ENCODE assay signal across 19 cellular contexts in genomic region chr2:146853741-146854444, GRCh38.
DNase-seq lines count a peak whose midpoint lies in the region; ATAC-seq and TF ChIP-seq lines count a peak whose summit lies in the region.
"Had no signal": no experiment of that assay in that cellular context is flagged by ENCODE, and none has a peak within 500 bp of the region (broad histone marks: within the 10 kb centered on the region; RNA-seq: fewer than 3 reads in every experiment).

No MANE protein-coding gene starts in this region.

- WGBS in suprapubic skin, result 89% methylated on average over 2 of the region's 2 CpGs

- no peaks in the 10 kb centered on the region for H3K36me3 ChIP-seq in PC-3 (ENCODE audit: low read depth, low read length)
- H3K36me3 ChIP-seq in fibroblast of lung (ENCODE audit: control insufficient read depth, insufficient read depth, low read length), result no peaks in the 10 kb centered on the region
- no peaks in the 10 kb centered on the region for H3K36me3 ChIP-seq in suprapubic skin
- H3K36me3 ChIP-seq: cardiac muscle cell had no signal

- H3K9me3 ChIP-seq in PC-3 (ENCODE audit: low read length) (no peaks in the 10 kb centered on the region), fibroblast of lung (ENCODE audit: control insufficient read depth, insufficient read depth, low read depth, low read length) (no peaks in the 10 kb centered on the region), suprapubic skin (no peaks in the 10 kb centered on the region)

- no peaks in the 10 kb centered on the region for H3K9me3 Mint-ChIP-seq in activated CD4-positive, alpha-beta T cell treated with anti-CD3 and anti-CD28 coated beads for 36 hours (ENCODE audit: low read depth)
- H3K9me3 Mint-ChIP-seq: activated naive CD4-positive, alpha-beta T cell treated with anti-CD3 and anti-CD28 coated beads, Interleukin-2, amount 10 ng/mL, durations not matched to agents 7 days and 5 days had no signal

- TF ChIP-seq CTCF in PC-3 (conservative IDR thresholded peaks at IDR 0.05; ENCODE audit: low read depth, low read length) (no peak), fibroblast of lung (conservative IDR thresholded peaks at IDR 0.05 in 1 of 2, IDR thresholded peaks at IDR 0.05 in 1 of 2; ENCODE audit: low read depth in 1 of 2, low read length in 2 of 2) (no peak), suprapubic skin (IDR thresholded peaks at IDR 0.05) (no peak)

- H2AFZ ChIP-seq in PC-3 (ENCODE audit: low read length) (no peak overlapping the region), fibroblast of lung (ENCODE audit: low read length) (no peak overlapping the region)

- no peaks in the 10 kb centered on the region for H3F3A ChIP-seq in PC-3 (ENCODE audit: low read length, unreplicated experiment)

- H3K9ac ChIP-seq in PC-3 (ENCODE audit: low read length) (no peak overlapping the region), fibroblast of lung (ENCODE audit: insufficient read depth, low read length) (no peak overlapping the region)

- no peak overlapping the region for H3K27ac ChIP-seq in PC-3 (ENCODE audit: low read length)
- H3K27ac ChIP-seq in fibroblast of lung (ENCODE audit: insufficient read depth, low read length), result no peak overlapping the region
- H3K27ac ChIP-seq in suprapubic skin, result no peak overlapping the region
- H3K27ac ChIP-seq: cardiac muscle cell, SK-N-MC had no signal

- intact Hi-C loops in PC-3 (cut with micrococcal nuclease), result no loop called here
- intact Hi-C loops in activated CD4-positive, alpha-beta T cell treated with anti-CD3 and anti-CD28 coated beads for 36 hours (cut with DNase I, micrococcal nuclease), result no loop called here

- H3K27me3 Mint-ChIP-seq in activated CD4-positive, alpha-beta T cell treated with anti-CD3 and anti-CD28 coated beads for 36 hours, result no peaks in the 10 kb centered on the region
- H3K27me3 Mint-ChIP-seq: activated naive CD4-positive, alpha-beta T cell treated with anti-CD3 and anti-CD28 coated beads, Interleukin-2, amount 10 ng/mL, durations not matched to agents 7 days and 5 days had no signal

- DNase-seq in EL (peak; percentile 28), PC-3 (peak; percentile 22), fibroblast of lung (ENCODE audit: low read depth in 2 of 2) (peak; percentile 28 to 68), kidney tubule cell (ENCODE audit: low spot score) (peak; percentile 47), activated gamma-delta T cell treated with Interleukin-2 at 50 U/mL for 16 hours (no peak), cerebellar cortex (ENCODE audit: low spot score) (no peak), suprapubic skin (ENCODE audit: low spot score in 2 of 2) (no peak)
- no peak for DNase-seq in activated CD4-positive, alpha-beta T cell treated with anti-CD3 and anti-CD28 coated beads for 36 hours
- DNase-seq: activated CD4-positive, alpha-beta T cell treated with anti-CD3 and anti-CD28 coated beads for 48 hours; activated naive CD4-positive, alpha-beta T cell treated with anti-CD3 and anti-CD28 coated beads, Interleukin-2, amount 10 ng/mL, durations not matched to agents 7 days and 5 days; CD8-positive, alpha-beta T cell; effector CD4-positive, alpha-beta T cell; immature natural killer cell; NCI-H1930; NCI-H524; OCI-M1; right cardiac atrium had no signal

- POLR2A ChIA-PET in PC-3 (lab: Charles Lee; ENCODE audit: unreplicated experiment), result no interaction called here
- POLR2A ChIA-PET in activated CD4-positive, alpha-beta T cell treated with anti-CD3 and anti-CD28 coated beads for 36 hours (lab: Charles Lee), result no interaction called here

- no peak overlapping the region for H3K4me2 ChIP-seq in PC-3 (ENCODE audit: low read length)
- H3K4me2 ChIP-seq in fibroblast of lung (ENCODE audit: extremely low read depth, insufficient read depth, low read length), result no peak overlapping the region

- H3K4me1 ChIP-seq in PC-3 (ENCODE audit: insufficient read depth, low read length) (peaks cover 13% of the 10 kb centered on the region), fibroblast of lung (ENCODE audit: control insufficient read depth, extremely low read depth, insufficient read depth, low read length) (no peaks in the 10 kb centered on the region), suprapubic skin (no peaks in the 10 kb centered on the region)

- no peaks in the 10 kb centered on the region for H4K20me1 ChIP-seq in PC-3 (ENCODE audit: low read length)
- H4K20me1 ChIP-seq in fibroblast of lung (ENCODE audit: control insufficient read depth, extremely low read depth, insufficient read depth, low read length), result no peaks in the 10 kb centered on the region

- TF ChIP-seq EP300 in suprapubic skin (IDR thresholded peaks at IDR 0.05), result no peak

- TF ChIP-seq POLR2A in suprapubic skin (IDR thresholded peaks at IDR 0.05), result no peak

- H3K36me3 Mint-ChIP-seq in activated CD4-positive, alpha-beta T cell treated with anti-CD3 and anti-CD28 coated beads for 36 hours (ENCODE audit: low read depth), result no peaks in the 10 kb centered on the region
- H3K36me3 Mint-ChIP-seq: activated naive CD4-positive, alpha-beta T cell treated with anti-CD3 and anti-CD28 coated beads, Interleukin-2, amount 10 ng/mL, durations not matched to agents 7 days and 5 days; CD8-positive, alpha-beta T cell; immature natural killer cell had no signal

- no peaks in the 10 kb centered on the region for H3K4me1 Mint-ChIP-seq in activated CD4-positive, alpha-beta T cell treated with anti-CD3 and anti-CD28 coated beads for 36 hours
- H3K4me1 Mint-ChIP-seq: activated naive CD4-positive, alpha-beta T cell treated with anti-CD3 and anti-CD28 coated beads, Interleukin-2, amount 10 ng/mL, durations not matched to agents 7 days and 5 days; immature natural killer cell had no signal

- BruUV-seq in PC-3 (replicated peaks; lab: Mats Ljungman, UMichigan), result no TSS peak

- H3K4me3 ChIP-seq in PC-3 (ENCODE audit: low read length) (no peak overlapping the region), fibroblast of lung (replicated peaks in 1 of 4; ENCODE audit: control extremely low read depth in 1 of 4, insufficient read depth in 1 of 4, low read depth in 3 of 4, low read length in 4 of 4) (no peak overlapping the region), suprapubic skin (no peak overlapping the region)
- H3K4me3 ChIP-seq: cardiac muscle cell, SK-N-MC had no signal

- CTCF ChIA-PET in PC-3 (lab: Charles Lee), result no interaction called here
- CTCF ChIA-PET in activated CD4-positive, alpha-beta T cell treated with anti-CD3 and anti-CD28 coated beads for 36 hours (lab: Charles Lee), result no interaction called here

- H3K9me2 ChIP-seq in PC-3 (replicated peaks; ENCODE audit: low read length), result no peaks in the 10 kb centered on the region

- H3K4me3 Mint-ChIP-seq in activated CD4-positive, alpha-beta T cell treated with anti-CD3 and anti-CD28 coated beads for 36 hours, result no peak overlapping the region
- H3K4me3 Mint-ChIP-seq: activated naive CD4-positive, alpha-beta T cell treated with anti-CD3 and anti-CD28 coated beads, Interleukin-2, amount 10 ng/mL, durations not matched to agents 7 days and 5 days; CD8-positive, alpha-beta T cell; immature natural killer cell had no signal

- H3K79me2 ChIP-seq in PC-3 (ENCODE audit: low read length) (no peaks in the 10 kb centered on the region), fibroblast of lung (ENCODE audit: control insufficient read depth, insufficient read depth, low read length) (no peaks in the 10 kb centered on the region)

- H3K27me3 ChIP-seq in PC-3 (ENCODE audit: low read length) (no peaks in the 10 kb centered on the region), fibroblast of lung (ENCODE audit: control insufficient read depth, insufficient read depth, low read length) (no peaks in the 10 kb centered on the region), suprapubic skin (no peaks in the 10 kb centered on the region)
- H3K27me3 ChIP-seq: cardiac muscle cell had no signal

- no peak overlapping the region for H3K27ac Mint-ChIP-seq in activated CD4-positive, alpha-beta T cell treated with anti-CD3 and anti-CD28 coated beads for 36 hours
- H3K27ac Mint-ChIP-seq: activated naive CD4-positive, alpha-beta T cell treated with anti-CD3 and anti-CD28 coated beads, Interleukin-2, amount 10 ng/mL, durations not matched to agents 7 days and 5 days; CD8-positive, alpha-beta T cell; immature natural killer cell had no signal

- no peak for ATAC-seq in PC-3
- no peak for ATAC-seq in activated CD4-positive, alpha-beta T cell treated with anti-CD3 and anti-CD28 coated beads for 36 hours
- ATAC-seq: CD8-positive, alpha-beta T cell; right cardiac atrium had no signal

Comparison
In these comparisons a context has a peak if more than half of its experiments do, and no peak if none do; other contexts are left out.
1. DNase-seq: peak in EL (single experiment), PC-3 (single experiment), fibroblast of lung (2 of 2) and kidney tubule cell (single experiment); none in activated gamma-delta T cell treated with Interleukin-2 at 50 U/mL for 16 hours (single experiment), activated CD4-positive, alpha-beta T cell treated with anti-CD3 and anti-CD28 coated beads for 36 hours (single experiment), cerebellar cortex (single experiment) and suprapubic skin (0 of 2).